14 cellular contexts compared by ENCODE assay signal in the genomic region with DNA sequence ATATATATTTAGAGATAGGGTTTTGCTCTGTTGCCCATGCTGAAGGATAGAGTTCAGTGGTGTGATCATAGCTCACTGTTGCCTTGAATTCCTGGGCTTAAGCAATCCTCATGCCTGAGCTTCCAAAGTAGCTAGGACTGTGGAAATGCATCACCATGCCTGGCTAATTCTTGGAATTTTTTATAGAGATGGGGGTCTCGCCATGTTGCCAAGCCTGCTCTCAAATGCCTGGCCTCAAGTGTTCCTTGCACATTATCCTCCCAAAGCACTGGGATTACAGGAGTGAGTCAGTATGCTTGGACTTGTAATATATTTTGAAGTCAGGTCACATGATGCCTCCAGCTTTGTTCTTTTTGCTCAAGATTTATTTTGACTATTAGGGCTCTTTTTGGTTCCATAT.
"Had no signal": no experiment of that assay in that cellular context is flagged by ENCODE, and none has a peak within 500 bp of the region (broad histone marks: within the 10 kb centered on the region; RNA-seq: fewer than 3 reads in every experiment).

No MANE protein-coding gene starts in this region.

- H3K4me1 ChIP-seq: breast epithelium, right lobe of liver, spleen, transverse colon had no signal

- H3K4me3 ChIP-seq: breast epithelium, mucosa of descending colon, right lobe of liver, spleen, transverse colon had no signal

- H3K4me1 Mint-ChIP-seq: activated naive CD4-positive, alpha-beta T cell treated with anti-CD3 and anti-CD28 coated beads, Interleukin-2, amount 50 U/mL, for 24 hours; stimulated activated naive B cell treated with anti-CD40 and anti-IgM and Interleukin-4, amounts not matched to agents 10 μg/mL and 1 μg/mL and 100 μg/mL, for 72 hours; T-helper 17 cell had no signal

- H3K27ac Mint-ChIP-seq: activated naive CD4-positive, alpha-beta T cell treated with anti-CD3 and anti-CD28 coated beads, Interleukin-2, amount 50 U/mL, for 24 hours; naive thymus-derived CD8-positive, alpha-beta T cell; stimulated activated naive B cell treated with anti-CD40 and anti-IgM and Interleukin-4, amounts not matched to agents 10 μg/mL and 1 μg/mL and 100 μg/mL, for 72 hours; T-helper 17 cell had no signal

- H3K27me3 Mint-ChIP-seq: T-helper 17 cell had no signal

- H3K27me3 ChIP-seq: breast epithelium, right lobe of liver, transverse colon had no signal

- ATAC-seq: mucosa of descending colon; naive thymus-derived CD8-positive, alpha-beta T cell; right lobe of liver; stimulated activated naive B cell treated with anti-CD40 and anti-IgM and Interleukin-4, amounts not matched to agents 10 μg/mL and 1 μg/mL and 100 μg/mL, for 72 hours; T-helper 17 cell had no signal

- H3K27ac ChIP-seq: breast epithelium, right lobe of liver, spleen, transverse colon had no signal

- H3K36me3 ChIP-seq: breast epithelium, right lobe of liver, spleen, transverse colon had no signal

- H3K4me3 Mint-ChIP-seq: activated naive CD4-positive, alpha-beta T cell treated with anti-CD3 and anti-CD28 coated beads, Interleukin-2, amount 50 U/mL, for 24 hours; naive thymus-derived CD8-positive, alpha-beta T cell; stimulated activated naive B cell treated with anti-CD40 and anti-IgM and Interleukin-4, amounts not matched to agents 10 μg/mL and 1 μg/mL and 100 μg/mL, for 72 hours; T-helper 17 cell had no signal

- DNase-seq: activated CD4-positive, CD25-positive, alpha-beta regulatory T cell; anterior cingulate cortex; glutamatergic neuron; mucosa of descending colon; naive thymus-derived CD8-positive, alpha-beta T cell; nucleus accumbens; right lobe of liver; spleen; stimulated activated CD4-positive, alpha-beta T cell treated with anti-CD3 and anti-CD28 coated beads, Interleukin-2, amount 100 ng/mL, for 24 hours; stimulated activated naive B cell treated with anti-CD40 and anti-IgM and Interleukin-4, amounts not matched to agents 10 μg/mL and 1 μg/mL and 100 μg/mL, for 72 hours; T-helper 17 cell; transverse colon had no signal

- H3K9me3 ChIP-seq: right lobe of liver, transverse colon had no signal
